ENCODE assay signal across 8 cellular contexts in genomic region chr2:203764273-203764664, GRCh38. TPM values are rescaled to one million over a fixed set of nuclear protein-coding genes. Genes with fewer than 3 reads are reported as not detected.
A peak's percentile ranks its signal among the peaks of the same experiment; 100 is the strongest.
DNase-seq lines count a peak whose midpoint lies in the region; ATAC-seq and TF ChIP-seq lines count a peak whose summit lies in the region.
"Not testable (repeated sequence)": the region's sequence is repeated elsewhere in the genome, so short reads cannot be mapped to it uniquely, and the experiment has no call there.
"Had no signal": no experiment of that assay in that cellular context is flagged by ENCODE, and none has a peak within 500 bp of the region (broad histone marks: within the 10 kb centered on the region; RNA-seq: fewer than 3 reads in every experiment).

No MANE protein-coding gene starts in this region.

- not testable (repeated sequence) for ATAC-seq in CD4-positive, alpha-beta T cell (ENCODE audit: poor library complexity); activated naive CD8-positive, alpha-beta T cell treated with anti-CD3 and anti-CD28 coated beads, Interleukin-2, amount 10 ng/mL, durations not matched to agents 7 days and 5 days (ENCODE audit: low read depth); naive thymus-derived CD4-positive, alpha-beta T cell

- not testable (repeated sequence) for H3K9ac ChIP-seq in OCI-LY3 (ENCODE audit: low read length)

- intact Hi-C loops in CD4-positive, alpha-beta T cell (cut with DNase I, micrococcal nuclease): loop anchor here in 1 of 2 experiments (5.0 kb wide), 2 partner anchors 42 to 57 kb away; partner anchors contain the start of gene CD28
- intact Hi-C loops in activated CD4-positive, alpha-beta T cell treated with anti-CD3 and anti-CD28 coated beads, Interleukin-2, amount 10 ng/mL, durations not matched to agents 24 days and 14 days (cut with micrococcal nuclease): loop anchor here (1.0 kb wide), 1 partner anchor 40 kb away; no protein-coding TSS in a partner anchor
- intact Hi-C loops in activated T-helper 1 cell treated with anti-CD3 and anti-CD28 coated beads, Interleukin-12 subunit alpha, Interleukin-12 subunit beta, Interleukin-2, Interleukin-4 antibody, amounts not matched to agents 30 ng/mL and 10 ng/mL and 1 ng/mL, durations not matched to agents 14 hours and 24 hours and 36 hours (cut with micrococcal nuclease); naive thymus-derived CD4-positive, alpha-beta T cell (cut with micrococcal nuclease): not testable (repeated sequence)

- H3K27ac ChIP-seq in CD4-positive, alpha-beta T cell (ENCODE audit: low read depth, low read length); OCI-LY3 (ENCODE audit: low read length): not testable (repeated sequence)
- H3K27ac ChIP-seq in naive thymus-derived CD4-positive, alpha-beta T cell (ENCODE audit: low read depth, low read length): peak overlapping the region; percentile 30

- POLR2A ChIA-PET in CD4-positive, alpha-beta T cell (lab: Charles Lee): interaction anchor here (1.0 to 4.2 kb wide), 6 partner anchors 9 to 57 kb away, joined by 3 to 22 read pairs (median 7); no protein-coding TSS in a partner anchor
- POLR2A ChIA-PET in activated naive CD8-positive, alpha-beta T cell treated with anti-CD3 and anti-CD28 coated beads, Interleukin-2, amount 10 ng/mL, durations not matched to agents 7 days and 5 days (lab: Charles Lee): not testable (repeated sequence)
- POLR2A ChIA-PET in naive thymus-derived CD4-positive, alpha-beta T cell (lab: Charles Lee): interaction anchor here (0.8 to 1.9 kb wide), 9 partner anchors 14 to 50 kb away, joined by 3 to 9 read pairs (median 4); no protein-coding TSS in a partner anchor

- not testable (repeated sequence) for H3K4me3 ChIP-seq in OCI-LY3 (ENCODE audit: low read length); naive thymus-derived CD4-positive, alpha-beta T cell (ENCODE audit: low read length)

- not testable (repeated sequence) for DNase-seq in CD4-positive, alpha-beta T cell; activated T-helper 1 cell treated with anti-CD3 and anti-CD28 coated beads, Interleukin-12 subunit alpha, Interleukin-12 subunit beta, Interleukin-2, Interleukin-4 antibody, amounts not matched to agents 30 ng/mL and 10 ng/mL and 1 ng/mL, durations not matched to agents 14 hours and 24 hours and 36 hours (ENCODE audit: low spot score); activated naive CD8-positive, alpha-beta T cell treated with anti-CD3 and anti-CD28 coated beads, Interleukin-2, amount 10 ng/mL, durations not matched to agents 7 days and 5 days; naive thymus-derived CD4-positive, alpha-beta T cell
- peak; percentile 55 for DNase-seq in activated CD4-positive, alpha-beta T cell treated with anti-CD3 and anti-CD28 coated beads, Interleukin-2, amount 10 ng/mL, durations not matched to agents 24 days and 14 days

- H3K4me2 ChIP-seq in OCI-LY3 (ENCODE audit: low read length): not testable (repeated sequence)

- not testable (repeated sequence) for H3K27me3 Mint-ChIP-seq in CD4-positive, alpha-beta T cell; activated CD4-positive, alpha-beta T cell treated with anti-CD3 and anti-CD28 coated beads, Interleukin-2, amount 10 ng/mL, durations not matched to agents 24 days and 14 days; activated T-helper 1 cell treated with anti-CD3 and anti-CD28 coated beads, Interleukin-12 subunit alpha, Interleukin-12 subunit beta, Interleukin-2, Interleukin-4 antibody, amounts not matched to agents 30 ng/mL and 10 ng/mL and 1 ng/mL, durations not matched to agents 14 hours and 24 hours and 36 hours (ENCODE audit: insufficient read depth); activated naive CD8-positive, alpha-beta T cell treated with anti-CD3 and anti-CD28 coated beads, Interleukin-2, amount 10 ng/mL, durations not matched to agents 7 days and 5 days; naive thymus-derived CD4-positive, alpha-beta T cell

- H4K20me1 ChIP-seq in OCI-LY3 (ENCODE audit: insufficient read depth, low read length): not testable (repeated sequence)

- CTCF ChIA-PET in CD4-positive, alpha-beta T cell (lab: Charles Lee): interaction anchor here (1.0 to 1.5 kb wide), 3 partner anchors 18 to 103 kb away, joined by 3 to 4 read pairs (median 4); partner anchors contain the start of gene CTLA4
- CTCF ChIA-PET in naive thymus-derived CD4-positive, alpha-beta T cell (lab: Charles Lee): interaction anchor here (0.7 kb wide), 2 partner anchors 42 to 44 kb away, joined by 3 read pairs; no protein-coding TSS in a partner anchor

- not testable (repeated sequence) for H3K79me2 ChIP-seq in OCI-LY3 (ENCODE audit: low read length)

- H3K4me1 ChIP-seq in OCI-LY3 (ENCODE audit: low read length): not testable (repeated sequence)
- peaks cover 39 to 60% of the 10 kb centered on the region in 2 donors for H3K4me1 ChIP-seq in naive thymus-derived CD4-positive, alpha-beta T cell (ENCODE audit: control insufficient read depth in 2 of 2, insufficient read depth in 2 of 2, low read length in 2 of 2)

- peak overlapping the region; percentile 39 for H3K4me3 Mint-ChIP-seq in CD4-positive, alpha-beta T cell
- peak overlapping the region; percentile 19 for H3K4me3 Mint-ChIP-seq in activated CD4-positive, alpha-beta T cell treated with anti-CD3 and anti-CD28 coated beads, Interleukin-2, amount 10 ng/mL, durations not matched to agents 24 days and 14 days
- peak overlapping the region; percentile 22 for H3K4me3 Mint-ChIP-seq in activated T-helper 1 cell treated with anti-CD3 and anti-CD28 coated beads, Interleukin-12 subunit alpha, Interleukin-12 subunit beta, Interleukin-2, Interleukin-4 antibody, amounts not matched to agents 30 ng/mL and 10 ng/mL and 1 ng/mL, durations not matched to agents 14 hours and 24 hours and 36 hours
- not testable (repeated sequence) for H3K4me3 Mint-ChIP-seq in activated naive CD8-positive, alpha-beta T cell treated with anti-CD3 and anti-CD28 coated beads, Interleukin-2, amount 10 ng/mL, durations not matched to agents 7 days and 5 days
- peak overlapping the region; percentile 21 to 74 (median 57) for H3K4me3 Mint-ChIP-seq in naive thymus-derived CD4-positive, alpha-beta T cell

- H3K4me1 Mint-ChIP-seq in CD4-positive, alpha-beta T cell (ENCODE audit: low read depth): peaks cover 84% of the 10 kb centered on the region
- H3K4me1 Mint-ChIP-seq in activated CD4-positive, alpha-beta T cell treated with anti-CD3 and anti-CD28 coated beads, Interleukin-2, amount 10 ng/mL, durations not matched to agents 24 days and 14 days: peaks cover 61% of the 10 kb centered on the region
- H3K4me1 Mint-ChIP-seq in activated T-helper 1 cell treated with anti-CD3 and anti-CD28 coated beads, Interleukin-12 subunit alpha, Interleukin-12 subunit beta, Interleukin-2, Interleukin-4 antibody, amounts not matched to agents 30 ng/mL and 10 ng/mL and 1 ng/mL, durations not matched to agents 14 hours and 24 hours and 36 hours (ENCODE audit: low read depth): peaks cover 66% of the 10 kb centered on the region
- H3K4me1 Mint-ChIP-seq in activated naive CD8-positive, alpha-beta T cell treated with anti-CD3 and anti-CD28 coated beads, Interleukin-2, amount 10 ng/mL, durations not matched to agents 7 days and 5 days: peaks cover 27% of the 10 kb centered on the region
- peaks cover 37 to 90% (median 80%) of the 10 kb centered on the region in 7 donors for H3K4me1 Mint-ChIP-seq in naive thymus-derived CD4-positive, alpha-beta T cell

- H3K27me3 ChIP-seq in CD4-positive, alpha-beta T cell (ENCODE audit: control insufficient read depth, insufficient read depth, low read length); naive thymus-derived CD4-positive, alpha-beta T cell (ENCODE audit: control insufficient read depth in 2 of 2, insufficient read depth in 2 of 2, low read length in 2 of 2): not testable (repeated sequence)
- peaks cover 18% of the 10 kb centered on the region for H3K27me3 ChIP-seq in OCI-LY3 (ENCODE audit: low read depth, low read length)

- H3K9me3 Mint-ChIP-seq in CD4-positive, alpha-beta T cell: not testable (repeated sequence)
- peaks cover 31% of the 10 kb centered on the region for H3K9me3 Mint-ChIP-seq in activated CD4-positive, alpha-beta T cell treated with anti-CD3 and anti-CD28 coated beads, Interleukin-2, amount 10 ng/mL, durations not matched to agents 24 days and 14 days
- H3K9me3 Mint-ChIP-seq in activated T-helper 1 cell treated with anti-CD3 and anti-CD28 coated beads, Interleukin-12 subunit alpha, Interleukin-12 subunit beta, Interleukin-2, Interleukin-4 antibody, amounts not matched to agents 30 ng/mL and 10 ng/mL and 1 ng/mL, durations not matched to agents 14 hours and 24 hours and 36 hours: peaks cover 31% of the 10 kb centered on the region
- peaks cover 25% of the 10 kb centered on the region for H3K9me3 Mint-ChIP-seq in activated naive CD8-positive, alpha-beta T cell treated with anti-CD3 and anti-CD28 coated beads, Interleukin-2, amount 10 ng/mL, durations not matched to agents 7 days and 5 days
- peaks cover 0 to 12% (median 4%) of the 10 kb centered on the region in 11 donors for H3K9me3 Mint-ChIP-seq in naive thymus-derived CD4-positive, alpha-beta T cell

- peaks cover 82% of the 10 kb centered on the region for H3K36me3 Mint-ChIP-seq in CD4-positive, alpha-beta T cell (ENCODE audit: low read depth)
- H3K36me3 Mint-ChIP-seq in activated CD4-positive, alpha-beta T cell treated with anti-CD3 and anti-CD28 coated beads, Interleukin-2, amount 10 ng/mL, durations not matched to agents 24 days and 14 days (ENCODE audit: low read depth): peaks cover 64% of the 10 kb centered on the region
- H3K36me3 Mint-ChIP-seq in activated T-helper 1 cell treated with anti-CD3 and anti-CD28 coated beads, Interleukin-12 subunit alpha, Interleukin-12 subunit beta, Interleukin-2, Interleukin-4 antibody, amounts not matched to agents 30 ng/mL and 10 ng/mL and 1 ng/mL, durations not matched to agents 14 hours and 24 hours and 36 hours (ENCODE audit: low read depth): peaks cover 61% of the 10 kb centered on the region
- peaks cover 36% of the 10 kb centered on the region for H3K36me3 Mint-ChIP-seq in activated naive CD8-positive, alpha-beta T cell treated with anti-CD3 and anti-CD28 coated beads, Interleukin-2, amount 10 ng/mL, durations not matched to agents 7 days and 5 days
- peaks cover 10 to 72% (median 51%) of the 10 kb centered on the region in 5 donors for H3K36me3 Mint-ChIP-seq in naive thymus-derived CD4-positive, alpha-beta T cell

- H3K27ac Mint-ChIP-seq in CD4-positive, alpha-beta T cell: peak overlapping the region; percentile 86
- H3K27ac Mint-ChIP-seq in activated CD4-positive, alpha-beta T cell treated with anti-CD3 and anti-CD28 coated beads, Interleukin-2, amount 10 ng/mL, durations not matched to agents 24 days and 14 days: peak overlapping the region; percentile 89
- peak overlapping the region; percentile 95 for H3K27ac Mint-ChIP-seq in activated T-helper 1 cell treated with anti-CD3 and anti-CD28 coated beads, Interleukin-12 subunit alpha, Interleukin-12 subunit beta, Interleukin-2, Interleukin-4 antibody, amounts not matched to agents 30 ng/mL and 10 ng/mL and 1 ng/mL, durations not matched to agents 14 hours and 24 hours and 36 hours
- peak overlapping the region; percentile 72 for H3K27ac Mint-ChIP-seq in activated naive CD8-positive, alpha-beta T cell treated with anti-CD3 and anti-CD28 coated beads, Interleukin-2, amount 10 ng/mL, durations not matched to agents 7 days and 5 days
- peak overlapping the region; percentile 84 to 94 (median 90) for H3K27ac Mint-ChIP-seq in naive thymus-derived CD4-positive, alpha-beta T cell

- not testable (repeated sequence) for H3K36me3 ChIP-seq in OCI-LY3 (replicated peaks; ENCODE audit: low read depth, low read length); naive thymus-derived CD4-positive, alpha-beta T cell (ENCODE audit: control insufficient read depth in 2 of 3, insufficient read depth in 3 of 3, low read length in 3 of 3)

- not testable (repeated sequence) for H3K9me3 ChIP-seq in CD4-positive, alpha-beta T cell (ENCODE audit: control insufficient read depth, low read length); OCI-LY3 (ENCODE audit: insufficient read depth, low read length); naive thymus-derived CD4-positive, alpha-beta T cell (ENCODE audit: control insufficient read depth in 2 of 3, low read length in 3 of 3)

- TF ChIP-seq CTCF in CD4-positive, alpha-beta T cell (IDR thresholded peaks at IDR 0.05): not testable (repeated sequence)
- TF ChIP-seq CTCF in GM12873 (IDR thresholded peaks at IDR 0.05; ENCODE audit: insufficient read depth, low read depth, low read length, missing control alignments) (peak; percentile 16), OCI-LY3 (IDR thresholded peaks at IDR 0.05; ENCODE audit: low read depth, low read length) (peak; percentile 51)

- not testable (repeated sequence) for H2AFZ ChIP-seq in OCI-LY3 (ENCODE audit: low read depth, low read length)

RNA-seq across cellular contexts. Expression of gene CD28, which starts 57.8 kb away (rescaled TPM):
- total RNA-seq in CD4-positive, alpha-beta T cell: 100 to 1,000 TPM; 128 to 130 TPM
- 130 and 132 TPM in 2 replicates for total RNA-seq in activated CD4-positive, alpha-beta T cell treated with anti-CD3 and anti-CD28 coated beads, Interleukin-2, amount 10 ng/mL, durations not matched to agents 24 days and 14 days
- 132 and 133 TPM in 2 replicates for total RNA-seq in activated T-helper 1 cell treated with anti-CD3 and anti-CD28 coated beads, Interleukin-12 subunit alpha, Interleukin-12 subunit beta, Interleukin-2, Interleukin-4 antibody, amounts not matched to agents 30 ng/mL and 10 ng/mL and 1 ng/mL, durations not matched to agents 14 hours and 24 hours and 36 hours
- total RNA-seq in activated naive CD8-positive, alpha-beta T cell treated with anti-CD3 and anti-CD28 coated beads, Interleukin-2, amount 10 ng/mL, durations not matched to agents 7 days and 5 days: 10 to 100 TPM; 52.7 to 58.9 TPM
- total RNA-seq in naive thymus-derived CD4-positive, alpha-beta T cell: 100 to 1,000 TPM in 4 of 5 experiments, 10 to 100 TPM in 1; 66.7 to 224 (median 121) TPM
- polyA plus RNA-seq in naive thymus-derived CD4-positive, alpha-beta T cell: 10 to 100 TPM; 52.2 to 67.5 TPM
- total RNA-seq: A673 had no signal
